ENCODE assay signal across 22 cellular contexts in the genomic region with DNA sequence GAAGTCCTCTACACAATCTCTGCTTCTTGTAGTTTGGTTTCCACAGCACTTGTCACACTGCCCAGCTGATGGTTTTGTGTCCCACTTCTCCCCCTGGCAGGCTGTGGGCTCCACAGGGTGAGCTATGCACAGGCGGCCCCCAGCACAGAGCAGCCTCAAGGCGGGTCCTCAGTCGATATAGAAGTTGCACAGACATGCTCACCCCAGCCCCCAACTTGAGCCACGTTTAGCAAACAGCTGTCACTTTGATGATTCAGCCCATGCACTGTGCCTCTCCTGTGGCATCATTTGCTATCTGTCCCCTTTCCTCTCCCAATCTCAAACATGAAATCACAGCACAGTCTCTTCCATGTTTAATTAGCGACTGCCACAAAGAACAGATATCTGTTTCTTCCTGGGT.
A peak's percentile ranks its signal among the peaks of the same experiment; 100 is the strongest.
DNase-seq lines count a peak whose midpoint lies in the region; ATAC-seq and TF ChIP-seq lines count a peak whose summit lies in the region.
"Had no signal": no experiment of that assay in that cellular context is flagged by ENCODE, and none has a peak within 500 bp of the region (broad histone marks: within the 10 kb centered on the region; RNA-seq: fewer than 3 reads in every experiment).

No MANE protein-coding gene starts in this region.

- no peak for TF ChIP-seq POLR2A in spleen (IDR thresholded peaks at IDR 0.05)

- H3K4me2 ChIP-seq in SK-N-SH (no peak overlapping the region), neural cell (ENCODE audit: low read length) (no peak overlapping the region)
- H3K4me2 ChIP-seq: BLaER1 treated with 17β-estradiol and CSF1 and Interleukin-3, amounts not matched to agents 10 nM and 100 nM; PC-9 had no signal

- no peak for ATAC-seq in SK-N-SH treated with all-trans-retinoic acid at 6 μM for 48 hours
- ATAC-seq: HepG2, Right ventricle myocardium inferior had no signal

- WGBS in SK-N-SH (ENCODE audit: low lambda C conversion rate): 13% methylated on average over 3 of the region's 5 CpGs
- WGBS in endodermal cell (ENCODE audit: insufficient coverage in 1 of 2, insufficient read length in 1 of 2), 2 experiments: 76 to 88% methylated on average over 5 of the region's 5 CpGs
- WGBS in spleen, 5 donors: 79 to 85% (median 81%) methylated on average over 5 of the region's 5 CpGs

- H3K9ac ChIP-seq in SK-N-SH (no peak overlapping the region), endodermal cell (ENCODE audit: extremely low read depth, low read length, poor library complexity, severe bottlenecking) (no peak overlapping the region), neural cell (ENCODE audit: low read length) (peak overlapping the region; percentile 0)
- H3K9ac ChIP-seq: BLaER1 treated with 17β-estradiol and CSF1 and Interleukin-3, amounts not matched to agents 10 nM and 100 nM; GM23248 had no signal

- H3K36me3 Mint-ChIP-seq in endodermal cell (ENCODE audit: low read depth): no peaks in the 10 kb centered on the region

- H3K9me3 Mint-ChIP-seq in endodermal cell: no peaks in the 10 kb centered on the region
- H3K9me3 Mint-ChIP-seq: CD4-positive, alpha-beta T cell had no signal

- intact Hi-C loops in spleen (cut with DNase I; ENCODE audit: low total_unique reads): no loop called here

- H3K27me3 ChIP-seq in SK-N-SH (ENCODE audit: insufficient read depth) (no peaks in the 10 kb centered on the region), endodermal cell (ENCODE audit: control insufficient read depth, insufficient read depth, low read length, poor library complexity, severe bottlenecking) (no peaks in the 10 kb centered on the region), neural cell (ENCODE audit: insufficient read depth, low read depth, low read length) (no peaks in the 10 kb centered on the region), spleen (replicated peaks in 1 of 7) (no peaks in the 10 kb centered on the region)
- H3K27me3 ChIP-seq: BLaER1 treated with 17β-estradiol and CSF1 and Interleukin-3, amounts not matched to agents 10 nM and 100 nM; SJSA1 had no signal

- H3K36me3 ChIP-seq in SK-N-SH (replicated peaks in 1 of 2; ENCODE audit: control insufficient read depth in 1 of 2, insufficient read depth in 2 of 2, low read length in 1 of 2) (no peaks in the 10 kb centered on the region), endodermal cell (ENCODE audit: control insufficient read depth, insufficient read depth, low read length) (no peaks in the 10 kb centered on the region), neural cell (ENCODE audit: insufficient read depth, low read length) (no peaks in the 10 kb centered on the region), spleen (no peaks in the 10 kb centered on the region)
- H3K36me3 ChIP-seq: SJSA1 had no signal

- no peak for DNase-seq in SK-N-SH
- DNase-seq in endodermal cell: no peak
- DNase-seq in spleen: peak; percentile 42
- DNase-seq in NCI-H146 treated with DMSO at 0.1 percent for 48 hours (lab: John Stamatoyannopoulos, UW; ENCODE audit: unreplicated experiment): no peak
- no peak for DNase-seq in stimulated activated CD4-positive, alpha-beta T cell treated with anti-CD3 and anti-CD28 coated beads, Interleukin-4, amount 100 ng/mL, for 24 hours
- DNase-seq in NCI-H146 (lab: John Stamatoyannopoulos, UW): no peak
- DNase-seq: CD4-positive, alpha-beta T cell; GM23248; H7; Karpas-422; NCI-H1092; NCI-H1436; NCI-H1930; NCI-H2107; NCI-H774; PC-9 had no signal

- TF ChIP-seq EP300 in SK-N-SH (IDR thresholded peaks at IDR 0.05; ENCODE audit: borderline replicate concordance in 1 of 2, low read depth in 1 of 2, low read length in 1 of 2): no peak
- no peak for TF ChIP-seq EP300 in neural cell (conservative IDR thresholded peaks at IDR 0.05; ENCODE audit: poor library complexity, severe bottlenecking)

- H3F3A ChIP-seq in SK-N-SH (replicated peaks; ENCODE audit: insufficient read depth): no peaks in the 10 kb centered on the region
- no peaks in the 10 kb centered on the region for H3F3A ChIP-seq in neural cell (ENCODE audit: insufficient read depth, low read length, poor library complexity, severe bottlenecking)

- peaks cover 2% of the 10 kb centered on the region for H3K4me1 Mint-ChIP-seq in endodermal cell

- POLR2A ChIA-PET in SK-N-SH (lab: Yijun Ruan, JAX): no interaction called here

- H4K20me1 ChIP-seq in SK-N-SH (ENCODE audit: insufficient read depth) (no peaks in the 10 kb centered on the region), neural cell (ENCODE audit: insufficient read depth) (no peaks in the 10 kb centered on the region)
- H4K20me1 ChIP-seq: BLaER1 treated with 17β-estradiol and CSF1 and Interleukin-3, amounts not matched to agents 10 nM and 100 nM had no signal

- no peak overlapping the region for H2AFZ ChIP-seq in SK-N-SH (ENCODE audit: low read depth)
- H2AFZ ChIP-seq in neural cell (ENCODE audit: low read depth, low read length): no peak overlapping the region
- H2AFZ ChIP-seq: GM23248, PC-9 had no signal

- CTCF ChIA-PET in SK-N-SH (lab: Yijun Ruan, JAX): interaction anchor here (0.8 kb wide), 1 partner anchor 290 kb away, joined by 3 read pairs; no protein-coding TSS in a partner anchor

- peaks cover 0 to 9% of the 10 kb centered on the region in 2 experiments; a peak in 1 of 4 replicates for H3K4me1 ChIP-seq in SK-N-SH (ENCODE audit: control insufficient read depth in 1 of 2, insufficient read depth in 2 of 2, low read depth in 1 of 2, low read length in 1 of 2)
- H3K4me1 ChIP-seq in endodermal cell (ENCODE audit: control insufficient read depth, insufficient read depth, low read length): no peaks in the 10 kb centered on the region
- H3K4me1 ChIP-seq in spleen: no peaks in the 10 kb centered on the region
- H3K4me1 ChIP-seq: SJSA1 had no signal

- TF ChIP-seq RAD21 in SK-N-SH (IDR thresholded peaks at IDR 0.05; ENCODE audit: low read length) (no peak), neural cell (conservative IDR thresholded peaks at IDR 0.05) (no peak)

- no peaks in the 10 kb centered on the region for H3K27me3 Mint-ChIP-seq in endodermal cell (ENCODE audit: insufficient read depth)

- H3K79me2 ChIP-seq in SK-N-SH (ENCODE audit: insufficient read depth): no peaks in the 10 kb centered on the region
- no peaks in the 10 kb centered on the region for H3K79me2 ChIP-seq in neural cell (replicated peaks; ENCODE audit: insufficient read depth, low read length)

- H3K4me3 Mint-ChIP-seq in endodermal cell: no peak overlapping the region
- H3K4me3 Mint-ChIP-seq: CD4-positive, alpha-beta T cell had no signal

- H3K9me2 ChIP-seq in SK-N-SH (no peaks in the 10 kb centered on the region), neural cell (ENCODE audit: insufficient read depth, low read length) (no peaks in the 10 kb centered on the region)

- H3K4me3 ChIP-seq in SK-N-SH (ENCODE audit: low read depth in 2 of 2, low read length in 1 of 2) (no peak overlapping the region), endodermal cell (ENCODE audit: low read length) (no peak overlapping the region), neural cell (ENCODE audit: low read length) (peak overlapping the region; percentile 2), spleen (no peak overlapping the region)
- H3K4me3 ChIP-seq: BLaER1 treated with 17β-estradiol and CSF1 and Interleukin-3, amounts not matched to agents 10 nM and 100 nM; GM23248; PC-9; SJSA1 had no signal

- no peaks in the 10 kb centered on the region for H3K9me3 ChIP-seq in SK-N-SH
- no peaks in the 10 kb centered on the region for H3K9me3 ChIP-seq in endodermal cell (ENCODE audit: control insufficient read depth, low read length)
- H3K9me3 ChIP-seq in neural cell (ENCODE audit: low read length): no peaks in the 10 kb centered on the region
- no peaks in the 10 kb centered on the region for H3K9me3 ChIP-seq in spleen
- H3K9me3 ChIP-seq: SJSA1 had no signal

- TF ChIP-seq CTCF in SK-N-SH (IDR thresholded peaks at IDR 0.05) (no peak), endodermal cell (conservative IDR thresholded peaks at IDR 0.05) (no peak), neural cell (IDR thresholded peaks at IDR 0.05; ENCODE audit: poor library complexity, severe bottlenecking) (no peak), spleen (IDR thresholded peaks at IDR 0.05 in 8 of 11, conservative IDR thresholded peaks at IDR 0.05 in 3 of 11) (no peak)

- H3K27ac ChIP-seq in SK-N-SH (ENCODE audit: low read depth in 2 of 2, low read length in 1 of 2): peak overlapping the region in 1 of 2 experiments; percentile 36; a peak in 1 of 4 replicates
- H3K27ac ChIP-seq in endodermal cell (ENCODE audit: low read depth, low read length): peak overlapping the region; percentile 14
- H3K27ac ChIP-seq in neural cell (ENCODE audit: low read length): peak overlapping the region; percentile 19
- no peak overlapping the region for H3K27ac ChIP-seq in spleen
- H3K27ac ChIP-seq: BLaER1 treated with 17β-estradiol and CSF1 and Interleukin-3, amounts not matched to agents 10 nM and 100 nM; GM23248; PC-9; SJSA1 had no signal

- H3K27ac Mint-ChIP-seq in endodermal cell: no peak overlapping the region
- H3K27ac Mint-ChIP-seq: CD4-positive, alpha-beta T cell had no signal

TF ChIP-seq in SK-N-SH, 30 proteins besides CTCF, POLR2A, EP300 and RAD21:
- TF ChIP-seq NFIC (IDR thresholded peaks at IDR 0.05; ENCODE audit: borderline replicate concordance) (no peak), ELF1 (IDR thresholded peaks at IDR 0.05) (no peak), RCOR1 (IDR thresholded peaks at IDR 0.05; ENCODE audit: low read length) (no peak), GABPA (IDR thresholded peaks at IDR 0.05; ENCODE audit: low read depth) (no peak), JUND (IDR thresholded peaks at IDR 0.05) (no peak), TAF1 (IDR thresholded peaks at IDR 0.05; ENCODE audit: borderline replicate concordance, low read depth, low read length) (no peak)

TF ChIP-seq in neural cell, 6 proteins besides CTCF, POLR2A, EP300 and RAD21 (continues in another document):
- no peak for TF ChIP-seq EZH2 (IDR thresholded peaks at IDR 0.05; ENCODE audit: borderline replicate concordance, insufficient read depth, low read length, poor library complexity, severe bottlenecking)
- TF ChIP-seq MXI1 (conservative IDR thresholded peaks at IDR 0.05; ENCODE audit: poor library complexity, severe bottlenecking): no peak

Comparison
In these comparisons a context has a peak if more than half of its experiments do, and no peak if none do; other contexts are left out.
1. H3K27ac ChIP-seq: peak in endodermal cell (single experiment) and neural cell (single experiment); none in spleen (0 of 8).